Comparison of ENCODE assay signal across 10 cellular contexts in the genomic region with DNA sequence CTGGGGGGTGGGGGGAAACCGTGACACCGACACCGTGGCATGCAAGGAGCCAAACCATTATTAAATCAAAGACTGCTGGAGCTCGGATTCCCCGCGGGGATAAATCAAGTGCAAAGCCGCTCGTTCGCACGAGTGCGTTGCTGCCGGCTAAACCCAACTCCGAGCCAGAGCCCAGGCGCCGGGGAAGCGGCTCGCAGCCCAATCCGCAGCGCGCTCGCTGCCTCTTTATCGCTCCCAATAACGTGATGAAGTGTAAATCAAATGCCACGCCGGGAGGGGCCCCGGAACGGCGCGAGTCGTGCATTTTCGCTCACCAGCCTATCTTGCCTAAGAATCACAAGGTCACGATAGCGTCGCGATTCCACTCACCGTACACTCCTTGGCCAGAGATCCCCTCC. TPM values are rescaled to one million over a fixed set of nuclear protein-coding genes. Genes with fewer than 3 reads are reported as not detected.
DNase-seq lines count a peak whose midpoint lies in the region; ATAC-seq and TF ChIP-seq lines count a peak whose summit lies in the region.
"Had no signal": no experiment of that assay in that cellular context is flagged by ENCODE, and none has a peak within 500 bp of the region (broad histone marks: within the 10 kb centered on the region; RNA-seq: fewer than 3 reads in every experiment).

No MANE protein-coding gene starts in this region.

- H3K27me3 Mint-ChIP-seq in dendritic cell treated with granulocyte-macrophage colony-stimulating factor and Interleukin-4, amounts not matched to agents 40 ng/mL and 50 ng/mL, for 4 days, result peaks cover 63% of the 10 kb centered on the region
- peaks cover 22% of the 10 kb centered on the region for H3K27me3 Mint-ChIP-seq in neural crest cell (ENCODE audit: low read depth)

- H3K4me1 Mint-ChIP-seq in dendritic cell treated with granulocyte-macrophage colony-stimulating factor and Interleukin-4, amounts not matched to agents 40 ng/mL and 50 ng/mL, for 4 days (ENCODE audit: low read depth), result peaks cover 28% of the 10 kb centered on the region
- peaks cover 38% of the 10 kb centered on the region for H3K4me1 Mint-ChIP-seq in neural crest cell

- ATAC-seq in GM19023 (IDR thresholded peaks at IDR 0.05; ENCODE audit: unreplicated experiment), result no peak

- WGBS in thyroid gland, 2 donors, result 0 to 1% methylated on average over 9 to 24 of the region's 36 CpGs

- intact Hi-C loops in dendritic cell treated with granulocyte-macrophage colony-stimulating factor and Interleukin-4, amounts not matched to agents 40 ng/mL and 50 ng/mL, for 4 days (cut with micrococcal nuclease), result no loop called here
- intact Hi-C loops in thyroid gland (cut with DNase I), result no loop called here

- H3K4me3 ChIP-seq in BLaER1 (peak overlapping the region; percentile 79), thyroid gland (replicated peaks in 1 of 3) (peak overlapping the region in 1 of 3 donors; percentile 12)

- TF ChIP-seq CTCF in neural crest cell (conservative IDR thresholded peaks at IDR 0.05) (no peak), thyroid gland (IDR thresholded peaks at IDR 0.05) (no peak)

- H3K27ac Mint-ChIP-seq in dendritic cell treated with granulocyte-macrophage colony-stimulating factor and Interleukin-4, amounts not matched to agents 40 ng/mL and 50 ng/mL, for 4 days, result no peak overlapping the region
- no peak overlapping the region for H3K27ac Mint-ChIP-seq in neural crest cell (ENCODE audit: unreplicated experiment)

- no peaks in the 10 kb centered on the region for H3K36me3 Mint-ChIP-seq in dendritic cell treated with granulocyte-macrophage colony-stimulating factor and Interleukin-4, amounts not matched to agents 40 ng/mL and 50 ng/mL, for 4 days (ENCODE audit: low read depth)
- H3K36me3 Mint-ChIP-seq in neural crest cell (ENCODE audit: low read depth), result no peaks in the 10 kb centered on the region

- peaks cover 21% of the 10 kb centered on the region; the same call in 1 of the 2 replicates for H4K20me1 ChIP-seq in BLaER1

- peak overlapping the region; percentile 43 for H3K4me3 Mint-ChIP-seq in dendritic cell treated with granulocyte-macrophage colony-stimulating factor and Interleukin-4, amounts not matched to agents 40 ng/mL and 50 ng/mL, for 4 days
- peak overlapping the region; percentile 99 for H3K4me3 Mint-ChIP-seq in neural crest cell

- no peaks in the 10 kb centered on the region for H3K36me3 ChIP-seq in BLaER1
- no peaks in the 10 kb centered on the region for H3K36me3 ChIP-seq in thyroid gland
- H3K36me3 ChIP-seq: tibial artery had no signal

- no peak for TF ChIP-seq POLR2A in thyroid gland (IDR thresholded peaks at IDR 0.05)

- H3K9me3 ChIP-seq in BLaER1 (no peaks in the 10 kb centered on the region), thyroid gland (no peaks in the 10 kb centered on the region)
- H3K9me3 ChIP-seq: tibial artery had no signal

- H3K27ac ChIP-seq in BLaER1 (peak overlapping the region; percentile 63), thyroid gland (no peak overlapping the region)
- H3K27ac ChIP-seq: tibial artery had no signal

- H3K9ac ChIP-seq in BLaER1, result peak overlapping the region; percentile 76

- peak; percentile 49 for DNase-seq in HK-2 (ENCODE audit: unreplicated experiment)
- peak; percentile 35 for DNase-seq in neural crest cell (ENCODE audit: low read depth, low spot score)
- no peak for DNase-seq in Kasumi-1 (lab: John Stamatoyannopoulos, UW)
- DNase-seq in OCI-M1 (lab: John Stamatoyannopoulos, UW), result no peak
- no peak for DNase-seq in thyroid gland
- DNase-seq: NCI-H2029 treated with DMSO at 0.1 percent for 48 hours, tibial artery had no signal

- H3K9me3 Mint-ChIP-seq in dendritic cell treated with granulocyte-macrophage colony-stimulating factor and Interleukin-4, amounts not matched to agents 40 ng/mL and 50 ng/mL, for 4 days, result no peaks in the 10 kb centered on the region
- no peaks in the 10 kb centered on the region for H3K9me3 Mint-ChIP-seq in neural crest cell

- no peaks in the 10 kb centered on the region for H3K27me3 ChIP-seq in BLaER1
- H3K27me3 ChIP-seq in thyroid gland, result no peaks in the 10 kb centered on the region

- H3K4me1 ChIP-seq in BLaER1 (peaks cover 46% of the 10 kb centered on the region), thyroid gland (peaks cover 0 to 17% of the 10 kb centered on the region in 2 donors)

- H3K4me2 ChIP-seq in BLaER1, result peak overlapping the region; percentile 85

RNA-seq across cellular contexts. Expression of a gene that starts 1.3 kb away (rescaled TPM):
- 8.7 and 10.5 TPM in 2 replicates for total RNA-seq in neural crest cell
- total RNA-seq in thyroid gland, result not detected

Comparison
In these comparisons a context has a peak if more than half of its experiments do, and no peak if none do; other contexts are left out.
1. DNase-seq: peak in HK-2 (single experiment) and neural crest cell (single experiment); none in Kasumi-1 (0 of 2), OCI-M1 (single experiment) and thyroid gland (0 of 2).